In the genomic region with DNA sequence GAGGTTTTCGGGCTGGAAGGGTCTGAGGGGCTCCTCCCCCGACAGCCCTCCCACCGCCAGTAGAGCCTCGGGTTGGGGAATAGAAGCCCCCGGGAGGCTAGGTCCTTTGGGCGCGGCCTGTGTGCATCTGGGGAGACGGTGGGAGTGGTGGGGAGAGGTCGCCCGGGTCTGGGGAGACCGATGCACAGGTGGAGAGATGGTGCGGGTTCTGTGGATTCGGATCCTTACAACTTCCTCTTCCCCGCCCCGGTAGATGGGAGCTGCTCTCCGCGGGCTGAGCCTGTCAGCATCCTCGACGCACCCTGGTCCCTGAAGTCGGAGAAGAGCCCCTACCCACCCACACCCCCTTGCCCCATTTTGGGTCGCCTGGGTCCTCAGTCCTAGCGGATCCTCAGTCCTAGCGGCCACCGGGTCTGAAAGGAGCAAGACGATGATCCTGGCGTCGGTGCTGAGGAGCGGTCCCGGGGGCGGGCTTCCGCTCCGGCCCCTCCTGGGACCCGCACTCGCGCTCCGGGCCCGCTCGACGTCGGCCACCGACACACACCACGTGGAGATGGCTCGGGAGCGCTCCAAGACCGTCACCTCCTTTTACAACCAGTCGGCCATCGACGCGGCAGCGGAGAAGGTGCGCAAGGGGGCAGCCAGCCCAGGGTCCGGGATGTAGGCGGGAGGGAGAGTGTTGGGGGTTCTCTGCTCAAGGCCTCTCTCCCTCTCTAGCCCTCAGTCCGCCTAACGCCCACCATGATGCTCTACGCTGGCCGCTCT, we compare ENCODE assay signal across 8 cellular contexts. TPM values are rescaled to one million over a fixed set of nuclear protein-coding genes. Genes with fewer than 3 reads are reported as not detected.
A peak's percentile ranks its signal among the peaks of the same experiment; 100 is the strongest.
DNase-seq lines count a peak whose midpoint lies in the region; ATAC-seq and TF ChIP-seq lines count a peak whose summit lies in the region.

No MANE protein-coding gene starts in this region.

- TSS peak; percentile 37 for BruUV-seq in PC-3 (replicated peaks; lab: Mats Ljungman, UMichigan)

- peak overlapping the region; percentile 88 for H3K4me2 ChIP-seq in PC-3 (ENCODE audit: low read length)
- H3K4me2 ChIP-seq in neuronal stem cell (ENCODE audit: insufficient read depth, low read length, poor library complexity, severe bottlenecking): peak overlapping the region; percentile 98

- H3K4me3 ChIP-seq in CD8-positive, alpha-beta memory T cell (ENCODE audit: low read length): peak overlapping the region; percentile 68
- H3K4me3 ChIP-seq in PC-3 (ENCODE audit: low read length) (peak overlapping the region; percentile 86), epithelial cell of esophagus (ENCODE audit: low read length) (peak overlapping the region; percentile 73), neuronal stem cell (ENCODE audit: low read length in 2 of 2) (peak overlapping the region; percentile 83 to 100)

- peak overlapping the region; percentile 75 for H3K27ac ChIP-seq in CD8-positive, alpha-beta memory T cell (ENCODE audit: low read depth, low read length)
- H3K27ac ChIP-seq in PC-3 (ENCODE audit: low read length) (no peak overlapping the region), neuronal stem cell (replicated peaks; ENCODE audit: low read length) (no peak overlapping the region)

- POLR2A ChIA-PET in CD8-positive, alpha-beta memory T cell (lab: Charles Lee): interaction anchor here (2.6 kb wide), 1 partner anchor 9 kb away, joined by 12 read pairs; a partner anchor contains a TSS
- POLR2A ChIA-PET in PC-3 (lab: Charles Lee; ENCODE audit: unreplicated experiment): no interaction called here

- H3K9me2 ChIP-seq in PC-3 (replicated peaks; ENCODE audit: low read length): no peaks in the 10 kb centered on the region

- no peak for ATAC-seq in PC-3
- ATAC-seq in HG02870 (IDR thresholded peaks at IDR 0.05; ENCODE audit: unreplicated experiment): no peak
- ATAC-seq in HG03159 (IDR thresholded peaks at IDR 0.05; ENCODE audit: unreplicated experiment): no peak

- H3K18ac ChIP-seq in neuronal stem cell (ENCODE audit: low read length): peak overlapping the region; percentile 98

- H3K4me1 ChIP-seq in CD8-positive, alpha-beta memory T cell (ENCODE audit: insufficient read depth, low read length): peaks cover 11% of the 10 kb centered on the region
- peaks cover 23% of the 10 kb centered on the region for H3K4me1 ChIP-seq in PC-3 (ENCODE audit: insufficient read depth, low read length)
- H3K4me1 ChIP-seq in neuronal stem cell (ENCODE audit: control insufficient read depth in 2 of 2, insufficient read depth in 1 of 2, low read depth in 1 of 2, low read length in 2 of 2): peaks cover 0 to 7% of the 10 kb centered on the region in 2 donors

- peak overlapping the region; percentile 89 for H3K23ac ChIP-seq in neuronal stem cell (ENCODE audit: low read depth, low read length, poor library complexity)

- H3K27ac Mint-ChIP-seq in CD8-positive, alpha-beta memory T cell: peak overlapping the region in 4 of 8 donors; percentile 32 to 87 (median 70)

- H2AFZ ChIP-seq in PC-3 (ENCODE audit: low read length) (peak overlapping the region; percentile 93; the same call in 1 of the 2 replicates), neuronal stem cell (ENCODE audit: low read length) (peak overlapping the region; percentile 99)

- no peak overlapping the region for H4K8ac ChIP-seq in neuronal stem cell (ENCODE audit: low read depth, low read length)

- no peak overlapping the region for H3K4ac ChIP-seq in neuronal stem cell (ENCODE audit: low read length)

- no peaks in the 10 kb centered on the region for H3K9me3 ChIP-seq in CD8-positive, alpha-beta memory T cell (ENCODE audit: low read length)
- H3K9me3 ChIP-seq in PC-3 (ENCODE audit: low read length) (no peaks in the 10 kb centered on the region), neuronal stem cell (replicated peaks in 1 of 2; ENCODE audit: control insufficient read depth in 2 of 2, insufficient read depth in 1 of 2, low read depth in 1 of 2, low read length in 2 of 2) (peaks cover 0 to 1% of the 10 kb centered on the region in 2 donors)

- peaks cover 8% of the 10 kb centered on the region for H3K79me1 ChIP-seq in neuronal stem cell (ENCODE audit: low read depth, low read length)

- CTCF ChIA-PET in CD8-positive, alpha-beta memory T cell (lab: Charles Lee): no interaction called here
- CTCF ChIA-PET in PC-3 (lab: Charles Lee): no interaction called here

- no peaks in the 10 kb centered on the region for H4K20me1 ChIP-seq in PC-3 (ENCODE audit: low read length)

- no peak overlapping the region for H2BK15ac ChIP-seq in neuronal stem cell (ENCODE audit: low read length)

- H3K9ac ChIP-seq in PC-3 (ENCODE audit: low read length) (peak overlapping the region; percentile 86), neuronal stem cell (ENCODE audit: low read depth, low read length, poor library complexity) (peak overlapping the region; percentile 96)

- peak overlapping the region; percentile 94 for H3K14ac ChIP-seq in neuronal stem cell (ENCODE audit: low read length)

- H3K27me3 ChIP-seq in CD8-positive, alpha-beta memory T cell (ENCODE audit: insufficient read depth, low read length, poor library complexity, severe bottlenecking): no peaks in the 10 kb centered on the region
- H3K27me3 ChIP-seq in PC-3 (ENCODE audit: low read length) (no peaks in the 10 kb centered on the region), neuronal stem cell (ENCODE audit: control insufficient read depth in 3 of 3, insufficient read depth in 3 of 3, low read depth in 1 of 3, low read length in 3 of 3) (no peaks in the 10 kb centered on the region)

- H3K36me3 ChIP-seq in CD8-positive, alpha-beta memory T cell (ENCODE audit: insufficient read depth, low read length): no peaks in the 10 kb centered on the region
- H3K36me3 ChIP-seq in PC-3 (ENCODE audit: low read depth, low read length) (peaks cover 9% of the 10 kb centered on the region; the same call in 1 of the 2 replicates), neuronal stem cell (replicated peaks in 1 of 2; ENCODE audit: control insufficient read depth in 2 of 2, insufficient read depth in 2 of 2, low read length in 2 of 2) (peaks cover 31 to 43% of the 10 kb centered on the region in 2 donors)

- peaks cover 16 to 21% (median 17%) of the 10 kb centered on the region in 3 donors for H3K4me1 Mint-ChIP-seq in CD8-positive, alpha-beta memory T cell

- H3K36me3 Mint-ChIP-seq in CD8-positive, alpha-beta memory T cell: peaks cover 0 to 34% (median 0%) of the 10 kb centered on the region in 3 donors

- no peak overlapping the region for H4K91ac ChIP-seq in neuronal stem cell (ENCODE audit: low read depth, low read length, poor library complexity)

- DNase-seq in CD8-positive, alpha-beta memory T cell: no peak
- DNase-seq in PC-3: no peak
- DNase-seq in epithelial cell of esophagus (ENCODE audit: low read depth): no peak
- DNase-seq in neuronal stem cell (ENCODE audit: low spot score): no peak
- no peak for DNase-seq in activated CD8-positive, alpha-beta memory T cell treated with anti-CD3 and anti-CD28 coated beads, Interleukin-2, amount 50 U/mL, for 48 hours
- DNase-seq in NCI-H1048 (lab: John Stamatoyannopoulos, UW): no peak

- no CpG with 5 or more reads among the region's 57 CpGs for WGBS in neuronal stem cell (ENCODE audit: extremely low coverage in 2 of 2, insufficient read length in 2 of 2, insufficient replicate concordance in 1 of 2), 2 donors

- no peaks in the 10 kb centered on the region for H3K9me3 Mint-ChIP-seq in CD8-positive, alpha-beta memory T cell

- TF ChIP-seq CTCF in PC-3 (conservative IDR thresholded peaks at IDR 0.05; ENCODE audit: low read depth, low read length) (no peak), epithelial cell of esophagus (IDR thresholded peaks at IDR 0.05; ENCODE audit: insufficient read depth, low read depth, low read length, missing control alignments) (no peak)

- H3K79me2 ChIP-seq in PC-3 (ENCODE audit: low read length): peaks cover 15% of the 10 kb centered on the region

- intact Hi-C loops in PC-3 (cut with micrococcal nuclease): no loop called here

- peak overlapping the region; percentile 77 to 84 (median 82) for H3K4me3 Mint-ChIP-seq in CD8-positive, alpha-beta memory T cell

- H2AK5ac ChIP-seq in neuronal stem cell (ENCODE audit: low read depth, low read length): peak overlapping the region; percentile 90

- H2BK5ac ChIP-seq in neuronal stem cell (ENCODE audit: low read length): peak overlapping the region; percentile 75

- no peaks in the 10 kb centered on the region for H3K27me3 Mint-ChIP-seq in CD8-positive, alpha-beta memory T cell

- H3F3A ChIP-seq in PC-3 (ENCODE audit: low read length, unreplicated experiment): no peaks in the 10 kb centered on the region

- no peak overlapping the region for H2BK12ac ChIP-seq in neuronal stem cell (ENCODE audit: low read length)

- no peak overlapping the region for H2BK120ac ChIP-seq in neuronal stem cell (ENCODE audit: low read depth, low read length)

RNA-seq across cellular contexts. Expression of a gene that starts 0.8 kb away (rescaled TPM):
- total RNA-seq in CD8-positive, alpha-beta memory T cell: 10 to 100 TPM; 40.0 to 42.5 TPM
- 29.4 TPM for polyA plus RNA-seq in CD8-positive, alpha-beta memory T cell
- total RNA-seq in PC-3 (2014; rRNA removed): 47.7 and 69.1 TPM in 2 replicates
- polyA plus RNA-seq in neuronal stem cell (2013, experiment 1 of 2): 33.0 TPM
- polyA plus RNA-seq in neuronal stem cell (2013, experiment 2 of 2): 30.7 TPM

RNA-seq across cellular contexts. Expression of a gene that starts 8.5 kb away (rescaled TPM):
- total RNA-seq in CD8-positive, alpha-beta memory T cell: 10 to 100 TPM; 56.1 to 58.6 TPM
- polyA plus RNA-seq in CD8-positive, alpha-beta memory T cell: 67.3 TPM
- 25.3 and 35.1 TPM in 2 replicates for total RNA-seq in PC-3 (2014; rRNA removed)
- 52.1 TPM for polyA plus RNA-seq in neuronal stem cell (2013, experiment 1 of 2)
- polyA plus RNA-seq in neuronal stem cell (2013, experiment 2 of 2): 52.7 TPM

RNA-seq across cellular contexts. Expression of a gene that starts 14.4 kb away (rescaled TPM):
- total RNA-seq in CD8-positive, alpha-beta memory T cell: 10 to 100 TPM; 66.0 to 74.3 TPM
- polyA plus RNA-seq in CD8-positive, alpha-beta memory T cell: 124 TPM
- total RNA-seq in PC-3 (2014; rRNA removed): 105 and 127 TPM in 2 replicates
- 92.1 TPM for polyA plus RNA-seq in neuronal stem cell (2013, experiment 1 of 2)
- polyA plus RNA-seq in neuronal stem cell (2013, experiment 2 of 2): 93.7 TPM

RNA-seq across cellular contexts. Expression of a gene that starts 20.2 kb away (rescaled TPM):
- 1 to 10 TPM; 3.3 to 4.6 TPM for total RNA-seq in CD8-positive, alpha-beta memory T cell
- polyA plus RNA-seq in CD8-positive, alpha-beta memory T cell: 0.59 TPM
- 3.8 and 5.8 TPM in 2 replicates for total RNA-seq in PC-3 (2014; rRNA removed)
- 1.6 TPM for polyA plus RNA-seq in neuronal stem cell (2013, experiment 1 of 2)
- polyA plus RNA-seq in neuronal stem cell (2013, experiment 2 of 2): 1.9 TPM

RNA-seq across cellular contexts. Expression of a gene that starts 26.6 kb away (rescaled TPM):
- total RNA-seq in CD8-positive, alpha-beta memory T cell: not detected
- polyA plus RNA-seq in CD8-positive, alpha-beta memory T cell: not detected
- 18.0 and 23.4 TPM in 2 replicates for total RNA-seq in PC-3 (2014; rRNA removed)
- 4.4 TPM for polyA plus RNA-seq in neuronal stem cell (2013, experiment 1 of 2)
- polyA plus RNA-seq in neuronal stem cell (2013, experiment 2 of 2): 4.4 TPM
